13 cellular contexts compared by ENCODE assay signal in the genomic region with DNA sequence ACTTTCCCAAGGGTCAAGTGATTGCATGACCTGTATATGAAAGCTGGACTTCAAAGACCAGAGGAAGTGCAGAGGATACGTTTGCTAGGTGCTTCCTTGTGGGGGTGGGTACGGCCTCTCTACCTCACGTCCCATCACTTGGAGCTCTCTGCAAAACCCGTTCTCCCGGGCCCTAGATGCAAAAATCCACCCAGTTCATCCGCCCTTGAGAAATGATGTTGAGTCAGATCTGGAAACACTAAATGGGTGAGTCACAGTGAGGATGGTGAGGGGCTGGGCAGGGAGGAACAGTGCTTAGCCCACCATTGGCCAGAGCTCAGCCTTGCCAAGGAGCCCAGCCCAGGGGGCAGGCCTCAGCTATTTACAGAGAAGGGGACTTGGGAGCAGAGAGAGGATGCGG. TPM values are rescaled to one million over a fixed set of nuclear protein-coding genes. Genes with fewer than 3 reads are reported as not detected.
DNase-seq lines count a peak whose midpoint lies in the region; ATAC-seq and TF ChIP-seq lines count a peak whose summit lies in the region.
"Had no signal": no experiment of that assay in that cellular context is flagged by ENCODE, and none has a peak within 500 bp of the region (broad histone marks: within the 10 kb centered on the region; RNA-seq: fewer than 3 reads in every experiment).

No MANE protein-coding gene starts in this region.

- intact Hi-C loops in stomach (cut with DNase I; ENCODE audit: low total_unique reads) = no loop called here
- intact Hi-C loops in activated naive CD4-positive, alpha-beta T cell treated with anti-CD3 and anti-CD28 coated beads for 36 hours (cut with micrococcal nuclease) = no loop called here

- peaks cover 81% of the 10 kb centered on the region for H3K79me2 ChIP-seq in GM23248 (ENCODE audit: insufficient read depth)

- in situ Hi-C loops in GM23248 (cut with MboI) = no loop called here

- H3K9me3 Mint-ChIP-seq in activated naive CD4-positive, alpha-beta T cell treated with anti-CD3 and anti-CD28 coated beads for 36 hours = no peaks in the 10 kb centered on the region

- H3K4me1 ChIP-seq in GM23248 (ENCODE audit: insufficient read depth) (peaks cover 43% of the 10 kb centered on the region), stomach (peaks cover 31 to 69% (median 37%) of the 10 kb centered on the region in 4 donors)

- TF ChIP-seq CTCF in fibroblast of mammary gland (conservative IDR thresholded peaks at IDR 0.05; ENCODE audit: control insufficient read depth, insufficient read depth, low read depth, low read length) (no peak), stomach (IDR thresholded peaks at IDR 0.05) (no peak)

- H3K27me3 ChIP-seq in GM23248 (replicated peaks; ENCODE audit: insufficient read depth) (no peaks in the 10 kb centered on the region), stomach (no peaks in the 10 kb centered on the region)

- no peaks in the 10 kb centered on the region for H3K36me3 ChIP-seq in GM23248 (ENCODE audit: low read depth)
- H3K36me3 ChIP-seq in stomach = no peaks in the 10 kb centered on the region

- peaks cover 23% of the 10 kb centered on the region for H3F3A ChIP-seq in GM23248 (ENCODE audit: insufficient read depth)

- peak; percentile 89 for DNase-seq in GM23248
- DNase-seq in fibroblast of mammary gland (ENCODE audit: low read depth) = peak; percentile 77
- no peak for DNase-seq in stomach
- DNase-seq in NCI-H510A treated with DMSO at 0.1 percent for 48 hours (lab: John Stamatoyannopoulos, UW) = no peak
- DNase-seq in activated naive CD4-positive, alpha-beta T cell treated with anti-CD3 and anti-CD28 coated beads for 36 hours = no peak
- DNase-seq: effector CD4-positive, alpha-beta T cell; NCI-H524; stimulated activated CD8-positive, alpha-beta memory T cell treated with anti-CD3 and anti-CD28 coated beads, Interleukin-4, amount 100 ng/mL, for 48 hours had no signal

- no peaks in the 10 kb centered on the region for H3K27me3 Mint-ChIP-seq in activated naive CD4-positive, alpha-beta T cell treated with anti-CD3 and anti-CD28 coated beads for 36 hours (ENCODE audit: low read depth)

- TF ChIP-seq POLR2A in stomach (IDR thresholded peaks at IDR 0.05) = no peak

- ATAC-seq in SK-N-SH treated with all-trans-retinoic acid at 6 μM for 48 hours = peak; percentile 78
- no peak for ATAC-seq in GM18498 (IDR thresholded peaks at IDR 0.05; ENCODE audit: unreplicated experiment)
- no peak for ATAC-seq in HG03457 (IDR thresholded peaks at IDR 0.05; ENCODE audit: unreplicated experiment)
- ATAC-seq: left lobe of liver had no signal

- WGBS in GM23248 (ENCODE audit: low coverage in 1 of 2, low lambda C conversion rate in 2 of 2, missing lambda C conversion rate in 2 of 2), 2 experiments = 11 to 12% methylated on average over 7 of the region's 7 CpGs
- 73 to 79% (median 76%) methylated on average over 7 of the region's 7 CpGs for WGBS in stomach, 5 donors

- no peak overlapping the region for H3K4me3 Mint-ChIP-seq in activated naive CD4-positive, alpha-beta T cell treated with anti-CD3 and anti-CD28 coated beads for 36 hours

- H3K4me2 ChIP-seq in GM23248 (ENCODE audit: unreplicated experiment) = peak overlapping the region; percentile 17

- peak overlapping the region; percentile 59 for H3K27ac ChIP-seq in GM23248
- H3K27ac ChIP-seq in stomach = peak overlapping the region in 4 of 5 donors; percentile 57 to 82 (median 62)

- no peak overlapping the region for H2AFZ ChIP-seq in GM23248

- no peak for TF ChIP-seq EP300 in stomach (IDR thresholded peaks at IDR 0.05)

- H4K20me1 ChIP-seq in GM23248 (ENCODE audit: insufficient read depth) = no peaks in the 10 kb centered on the region

- H3K36me3 Mint-ChIP-seq in activated naive CD4-positive, alpha-beta T cell treated with anti-CD3 and anti-CD28 coated beads for 36 hours (ENCODE audit: low read depth) = no peaks in the 10 kb centered on the region

- H3K9ac ChIP-seq in GM23248 = 0 out of 2 replicates have a peak overlapping the region, but pooled peaks have one; percentile 7

- H3K4me1 Mint-ChIP-seq in activated naive CD4-positive, alpha-beta T cell treated with anti-CD3 and anti-CD28 coated beads for 36 hours (ENCODE audit: low read depth) = no peaks in the 10 kb centered on the region

- no peaks in the 10 kb centered on the region for H3K9me2 ChIP-seq in GM23248 (ENCODE audit: insufficient read depth)

- H3K4me3 ChIP-seq in GM23248 (no peak overlapping the region), fibroblast of mammary gland (ENCODE audit: control insufficient read depth, low read depth, low read length) (no peak overlapping the region), stomach (no peak overlapping the region)

- H3K9me3 ChIP-seq in GM23248 (ENCODE audit: low read depth) (no peaks in the 10 kb centered on the region), stomach (no peaks in the 10 kb centered on the region)

- CTCF ChIA-PET in activated naive CD4-positive, alpha-beta T cell treated with anti-CD3 and anti-CD28 coated beads for 36 hours (lab: Charles Lee) = interaction anchor here (0.7 to 1.5 kb wide), 2 partner anchors 53 to 1539 kb away, joined by 3 to 4 read pairs; no protein-coding TSS in a partner anchor

- H3K27ac Mint-ChIP-seq in activated naive CD4-positive, alpha-beta T cell treated with anti-CD3 and anti-CD28 coated beads for 36 hours = no peak overlapping the region

TF ChIP-seq in SK-N-SH treated with all-trans-retinoic acid at 6 μM for 48 hours, 23 proteins besides CTCF, POLR2A, EP300 and RAD21:
- TF ChIP-seq ZNF8 (CRISPR knock-in tag; IDR thresholded peaks at IDR 0.05) (no peak), ZFP3 (CRISPR knock-in tag; IDR thresholded peaks at IDR 0.05) (peak; percentile 95)

RNA-seq across cellular contexts. Expression of a gene that starts 14.5 kb away (rescaled TPM):
- total RNA-seq in GM23248 (2014; rRNA removed; shearing (Covaris generic)) = 16.1 and 19.3 TPM in 2 replicates
- 6.0 TPM in 2 replicates for polyA plus RNA-seq in GM23248 (2016; fragmentation: Nextera tagmentation; extraction: Ambion mirVana)
- 100 to 1,000 TPM in 2 of 5 donors, 10 to 100 TPM in 3; 24.2 to 329 (median 75.4) TPM for total RNA-seq in stomach
- polyA plus RNA-seq in stomach = 10 to 100 TPM; 15.4 to 49.2 (median 22.5) TPM
- total RNA-seq in activated naive CD4-positive, alpha-beta T cell treated with anti-CD3 and anti-CD28 coated beads for 36 hours = not detected
- total RNA-seq: T-helper 2 cell treated with Interferon-gamma antibody and Interleukin-4, amounts not matched to agents 100 ng/mL and 5 ng/mL, for 36 hours had no signal

Comparison
In these comparisons a context has a peak if more than half of its experiments do, and no peak if none do; other contexts are left out.
1. DNase-seq: peak in GM23248 (single experiment) and fibroblast of mammary gland (single experiment); none in stomach (single experiment), NCI-H510A treated with DMSO at 0.1 percent for 48 hours (single experiment) and activated naive CD4-positive, alpha-beta T cell treated with anti-CD3 and anti-CD28 coated beads for 36 hours (single experiment).
2. RNA of a gene that starts 14.5 kb away (total RNA-seq): 24.2 to 329 TPM in stomach and 16.1 to 19.3 TPM in GM23248; not detected in activated naive CD4-positive, alpha-beta T cell treated with anti-CD3 and anti-CD28 coated beads for 36 hours; every median in the first group is over 10 times any median in the second.